Comparison of ENCODE assay signal across 22 cellular contexts in genomic region chr2:238602223-238602945, GRCh38.
DNase-seq lines count a peak whose midpoint lies in the region; TF ChIP-seq lines count a peak whose summit lies in the region.
"Had no signal": no experiment of that assay in that cellular context is flagged by ENCODE, and none has a peak within 500 bp of the region (broad histone marks: within the 10 kb centered on the region; RNA-seq: fewer than 3 reads in every experiment).

No MANE protein-coding gene starts in this region.

- H3K4me3 Mint-ChIP-seq in nephron, result peak overlapping the region in 1 of 3 experiments; percentile 16
- H3K4me3 Mint-ChIP-seq: CD8-positive, alpha-beta T cell; GM23338; neural crest cell had no signal

- H3K4me1 ChIP-seq in esophagus squamous epithelium (peaks cover 0 to 31% (median 13%) of the 10 kb centered on the region in 3 donors), thyroid gland (peaks cover 14 to 36% of the 10 kb centered on the region in 2 donors)
- H3K4me1 ChIP-seq: SJCRH30 had no signal

- H3K27me3 ChIP-seq in esophagus squamous epithelium (no peaks in the 10 kb centered on the region), thyroid gland (no peaks in the 10 kb centered on the region)
- H3K27me3 ChIP-seq: cardiac muscle cell had no signal

- DNase-seq in M059J (ENCODE audit: low read depth), result peak; percentile 9
- no peak for DNase-seq in esophagus squamous epithelium (lab: John Stamatoyannopoulos, UW)
- DNase-seq in thyroid gland, result no peak
- DNase-seq in germinal center (ENCODE audit: low spot score), result no peak
- DNase-seq in NCI-H1105 treated with DMSO at 0.1 percent for 48 hours (lab: John Stamatoyannopoulos, UW), result no peak
- DNase-seq in UCSD-AML1 (lab: John Stamatoyannopoulos, UW; ENCODE audit: unreplicated experiment), result no peak
- DNase-seq: activated CD4-positive, alpha-beta T cell treated with anti-CD3 and anti-CD28 coated beads, Interleukin-2, amount 50 U/mL, for 4 hours; activated gamma-delta T cell; CD8-positive, alpha-beta T cell; DMS79; KBM-7; midbrain; MV-4-11; NCI-H1930; SJCRH30; stimulated activated CD8-positive, alpha-beta memory T cell treated with anti-CD3 and anti-CD28 coated beads, Interleukin-4, amount 100 ng/mL, for 48 hours; T-helper 1 cell had no signal

- TF ChIP-seq CTCF in esophagus squamous epithelium (IDR thresholded peaks at IDR 0.05) (no peak), nephron (IDR thresholded peaks at IDR 0.05; ENCODE audit: unreplicated experiment in 3 of 3) (no peak), thyroid gland (IDR thresholded peaks at IDR 0.05) (no peak)

- peaks cover 4% of the 10 kb centered on the region for H3K36me3 Mint-ChIP-seq in nephron (ENCODE audit: low read depth)
- H3K36me3 Mint-ChIP-seq: CD8-positive, alpha-beta T cell had no signal

- H3K4me3 ChIP-seq in esophagus squamous epithelium, result no peak overlapping the region
- H3K4me3 ChIP-seq in thyroid gland (replicated peaks in 1 of 3), result no peak overlapping the region
- H3K4me3 ChIP-seq: cardiac muscle cell, GM12878, GM23338, SJCRH30 had no signal

- peak overlapping the region in 2 of 3 experiments; percentile 86 to 88 for H3K27ac Mint-ChIP-seq in nephron
- H3K27ac Mint-ChIP-seq: CD8-positive, alpha-beta T cell; GM23338 had no signal

- TF ChIP-seq POLR2A in esophagus squamous epithelium (IDR thresholded peaks at IDR 0.05) (no peak), thyroid gland (IDR thresholded peaks at IDR 0.05) (no peak)

- peaks cover 41% of the 10 kb centered on the region for H3K9me3 Mint-ChIP-seq in nephron

- peaks cover 3% of the 10 kb centered on the region for H3K27me3 Mint-ChIP-seq in nephron (ENCODE audit: low read depth)

- H3K36me3 ChIP-seq in esophagus squamous epithelium (no peaks in the 10 kb centered on the region), thyroid gland (no peaks in the 10 kb centered on the region)
- H3K36me3 ChIP-seq: cardiac muscle cell, SJCRH30 had no signal

- intact Hi-C loops in esophagus squamous epithelium (cut with DNase I) (no loop called here), thyroid gland (cut with DNase I) (no loop called here)

- 26 to 47% methylated on average over 6 of the region's 6 CpGs for WGBS in esophagus squamous epithelium, 2 donors
- WGBS in thyroid gland, 2 donors, result 35 to 37% methylated on average over 6 of the region's 6 CpGs

- H3K4me1 Mint-ChIP-seq in nephron, result peaks cover 40% of the 10 kb centered on the region
- H3K4me1 Mint-ChIP-seq: GM23338 had no signal

- H3K9me3 ChIP-seq in esophagus squamous epithelium (peaks cover 0 to 4% (median 0%) of the 10 kb centered on the region in 3 donors), thyroid gland (no peaks in the 10 kb centered on the region)

- H3K27ac ChIP-seq in esophagus squamous epithelium (peak overlapping the region; percentile 33 to 82 (median 72)), thyroid gland (peak overlapping the region; percentile 34 to 82 (median 61))
- H3K27ac ChIP-seq: cardiac muscle cell, SJCRH30 had no signal
